14 cellular contexts compared by ENCODE assay signal in genomic region chr11:2572491-2573239, GRCh38.
"Had no signal": no experiment of that assay in that cellular context is flagged by ENCODE, and none has a peak within 500 bp of the region (broad histone marks: within the 10 kb centered on the region; RNA-seq: fewer than 3 reads in every experiment).

No MANE protein-coding gene starts in this region.

- H3K27ac ChIP-seq: foreskin keratinocyte, parathyroid adenoma, suprapubic skin had no signal

- H2AFZ ChIP-seq: parathyroid adenoma had no signal

- H3K9ac ChIP-seq: parathyroid adenoma had no signal

- H3K4me1 Mint-ChIP-seq: naive thymus-derived CD4-positive, alpha-beta T cell had no signal

- H3K27me3 ChIP-seq: foreskin keratinocyte, suprapubic skin had no signal

- H3K4me1 ChIP-seq: foreskin keratinocyte, parathyroid adenoma, suprapubic skin had no signal

- H3K27me3 Mint-ChIP-seq: activated naive CD8-positive, alpha-beta T cell; dendritic cell treated with granulocyte-macrophage colony-stimulating factor and Interleukin-4, amounts not matched to agents 40 ng/mL and 50 ng/mL, for 4 days; naive thymus-derived CD4-positive, alpha-beta T cell; stimulated activated naive CD8-positive, alpha-beta T cell treated with anti-CD3 and anti-CD28 coated beads, Interleukin-15, Interleukin-2, amounts not matched to agents 100 ng/mL and 50 ng/mL, for 24 hours had no signal

- H3K36me3 Mint-ChIP-seq: activated naive CD8-positive, alpha-beta T cell had no signal

- H3K4me2 ChIP-seq: smooth muscle cell had no signal

- ATAC-seq: activated CD4-positive, CD25-positive, alpha-beta regulatory T cell treated with anti-CD3 and anti-CD28 coated beads, Interleukin-2, amount 50 U/mL, for 24 hours; foreskin keratinocyte; naive thymus-derived CD4-positive, alpha-beta T cell had no signal

- H3K27ac Mint-ChIP-seq: activated naive CD8-positive, alpha-beta T cell; dendritic cell treated with granulocyte-macrophage colony-stimulating factor and Interleukin-4, amounts not matched to agents 40 ng/mL and 50 ng/mL, for 4 days; stimulated activated naive CD8-positive, alpha-beta T cell treated with anti-CD3 and anti-CD28 coated beads, Interleukin-15, Interleukin-2, amounts not matched to agents 100 ng/mL and 50 ng/mL, for 24 hours had no signal

- H3K4me3 ChIP-seq: smooth muscle cell, suprapubic skin had no signal

- H3K9me3 ChIP-seq: suprapubic skin had no signal

- H3K36me3 ChIP-seq: suprapubic skin had no signal

- H3K4me3 Mint-ChIP-seq: activated naive CD8-positive, alpha-beta T cell; dendritic cell treated with granulocyte-macrophage colony-stimulating factor and Interleukin-4, amounts not matched to agents 40 ng/mL and 50 ng/mL, for 4 days; naive thymus-derived CD4-positive, alpha-beta T cell; stimulated activated naive CD8-positive, alpha-beta T cell treated with anti-CD3 and anti-CD28 coated beads, Interleukin-15, Interleukin-2, amounts not matched to agents 100 ng/mL and 50 ng/mL, for 24 hours had no signal

- DNase-seq: anterior cingulate cortex; cerebellar nuclear complex; effector memory CD4-positive, alpha-beta T cell; foreskin keratinocyte; kidney glomerular epithelial cell; trophoblast cell had no signal
